Comparison of ENCODE assay signal across 8 cellular contexts in genomic region chr1:12231276-12231595, GRCh38. TPM values are rescaled to one million over a fixed set of nuclear protein-coding genes. Genes with fewer than 3 reads are reported as not detected.
DNase-seq lines count a peak whose midpoint lies in the region; ATAC-seq and TF ChIP-seq lines count a peak whose summit lies in the region.

No MANE protein-coding gene starts in this region.

- no peak for TF ChIP-seq CTCF in PC-9 (conservative IDR thresholded peaks at IDR 0.05)

- H3K4me2 ChIP-seq in PC-9 = peak overlapping the region; percentile 85
- peak overlapping the region; percentile 84 for H3K4me2 ChIP-seq in neuronal stem cell (ENCODE audit: insufficient read depth, low read length, poor library complexity, severe bottlenecking)

- peak overlapping the region; percentile 90 to 99 (median 94) for H3K4me3 Mint-ChIP-seq in CD4-positive, CD25-positive, alpha-beta regulatory T cell

- no peak for DNase-seq in CD4-positive, CD25-positive, alpha-beta regulatory T cell
- DNase-seq in PC-9 = peak in 1 of 2 experiments; percentile 48
- DNase-seq in epithelial cell of prostate (ENCODE audit: low read depth, low spot score) = no peak
- DNase-seq in neuronal stem cell (ENCODE audit: low spot score) = no peak
- DNase-seq in HuH-7.5 (ENCODE audit: low spot score) = no peak
- DNase-seq in kidney glomerular epithelial cell (lab: John Stamatoyannopoulos, UW) = no peak
- DNase-seq in RKO (ENCODE audit: low spot score) = no peak

- H3K4me1 ChIP-seq in CD4-positive, CD25-positive, alpha-beta regulatory T cell (ENCODE audit: control insufficient read depth, insufficient read depth, low read length, poor library complexity, severe bottlenecking) = peaks cover 29% of the 10 kb centered on the region
- H3K4me1 ChIP-seq in PC-9 (replicated peaks; ENCODE audit: insufficient read depth) (peaks cover 11% of the 10 kb centered on the region; the same call in 1 of the 2 replicates), neuronal stem cell (ENCODE audit: control insufficient read depth in 2 of 2, insufficient read depth in 1 of 2, low read depth in 1 of 2, low read length in 2 of 2) (peaks cover 3 to 4% of the 10 kb centered on the region in 2 donors)

- H3K36me3 ChIP-seq in CD4-positive, CD25-positive, alpha-beta regulatory T cell (ENCODE audit: control insufficient read depth, insufficient read depth, low read length) = peaks cover 18% of the 10 kb centered on the region
- H3K36me3 ChIP-seq in PC-9 (ENCODE audit: low read depth) = no peaks in the 10 kb centered on the region
- H3K36me3 ChIP-seq in neuronal stem cell (replicated peaks in 1 of 2; ENCODE audit: control insufficient read depth in 2 of 2, insufficient read depth in 2 of 2, low read length in 2 of 2) = no peaks in the 10 kb centered on the region

- H2AFZ ChIP-seq in PC-9 (peak overlapping the region; percentile 66; the same call in 1 of the 2 replicates), neuronal stem cell (ENCODE audit: low read length) (peak overlapping the region; percentile 93)

- POLR2A ChIA-PET in PC-9 (lab: Charles Lee; ENCODE audit: unreplicated experiment) = no interaction called here

- H4K8ac ChIP-seq in neuronal stem cell (ENCODE audit: low read depth, low read length) = no peak overlapping the region

- no peak overlapping the region for H2BK12ac ChIP-seq in neuronal stem cell (ENCODE audit: low read length)

- H3F3A ChIP-seq in PC-9 (ENCODE audit: insufficient read depth, low read depth) = peaks cover 8% of the 10 kb centered on the region; the same call in 1 of the 2 replicates

- H2AK5ac ChIP-seq in neuronal stem cell (ENCODE audit: low read depth, low read length) = no peak overlapping the region

- H3K79me2 ChIP-seq in PC-9 (ENCODE audit: low read depth) = peaks cover 27% of the 10 kb centered on the region; the same call in 1 of the 2 replicates

- no peak for ATAC-seq in CD4-positive, CD25-positive, alpha-beta regulatory T cell (ENCODE audit: low read depth in 2 of 2)
- no peak for ATAC-seq in HG03159 (IDR thresholded peaks at IDR 0.05; ENCODE audit: unreplicated experiment)

- H3K4me1 Mint-ChIP-seq in CD4-positive, CD25-positive, alpha-beta regulatory T cell = peaks cover 16 to 47% (median 38%) of the 10 kb centered on the region in 4 donors

- no peak overlapping the region for H2BK15ac ChIP-seq in neuronal stem cell (ENCODE audit: low read length)

- WGBS in neuronal stem cell (ENCODE audit: extremely low coverage in 2 of 2, insufficient read length in 2 of 2, insufficient replicate concordance in 1 of 2), 2 donors = no CpG with 5 or more reads among the region's 4 CpGs

- peaks cover 11% of the 10 kb centered on the region for H3K27me3 Mint-ChIP-seq in CD4-positive, CD25-positive, alpha-beta regulatory T cell

- no peaks in the 10 kb centered on the region for H3K9me3 ChIP-seq in CD4-positive, CD25-positive, alpha-beta regulatory T cell (ENCODE audit: control insufficient read depth in 2 of 2, low read length in 2 of 2)
- no peaks in the 10 kb centered on the region for H3K9me3 ChIP-seq in PC-9 (ENCODE audit: insufficient read depth, low read depth)
- no peaks in the 10 kb centered on the region for H3K9me3 ChIP-seq in neuronal stem cell (replicated peaks in 1 of 2; ENCODE audit: control insufficient read depth in 2 of 2, insufficient read depth in 1 of 2, low read depth in 1 of 2, low read length in 2 of 2)

- H3K9me2 ChIP-seq in PC-9 (ENCODE audit: insufficient read depth) = no peaks in the 10 kb centered on the region

- no peak overlapping the region for H3K14ac ChIP-seq in neuronal stem cell (ENCODE audit: low read length)

- peak overlapping the region; percentile 32 to 84 (median 73) for H3K27ac Mint-ChIP-seq in CD4-positive, CD25-positive, alpha-beta regulatory T cell

- peaks cover 0 to 2% (median 0%) of the 10 kb centered on the region in 7 donors for H3K9me3 Mint-ChIP-seq in CD4-positive, CD25-positive, alpha-beta regulatory T cell

- peak overlapping the region; percentile 76 for H3K23ac ChIP-seq in neuronal stem cell (ENCODE audit: low read depth, low read length, poor library complexity)

- intact Hi-C loops in PC-9 (cut with micrococcal nuclease; ENCODE audit: unreplicated experiment) = no loop called here

- no peak overlapping the region for H3K18ac ChIP-seq in neuronal stem cell (ENCODE audit: low read length)

- CTCF ChIA-PET in PC-9 (lab: Charles Lee) = no interaction called here

- H3K9ac ChIP-seq in neuronal stem cell (ENCODE audit: low read depth, low read length, poor library complexity) = no peak overlapping the region

- H3K79me1 ChIP-seq in neuronal stem cell (ENCODE audit: low read depth, low read length) = peaks cover 8% of the 10 kb centered on the region

- no TSS peak for BruUV-seq in PC-9 (replicated peaks; lab: Mats Ljungman, UMichigan)

- no peak overlapping the region for H2BK120ac ChIP-seq in neuronal stem cell (ENCODE audit: low read depth, low read length)

- no peaks in the 10 kb centered on the region for H4K20me1 ChIP-seq in PC-9 (ENCODE audit: insufficient read depth)

- no peak overlapping the region for H2BK5ac ChIP-seq in neuronal stem cell (ENCODE audit: low read length)

- peaks cover 11% of the 10 kb centered on the region for H3K36me3 Mint-ChIP-seq in CD4-positive, CD25-positive, alpha-beta regulatory T cell

- H3K27ac ChIP-seq in CD4-positive, CD25-positive, alpha-beta regulatory T cell (ENCODE audit: insufficient read depth, low read length, poor library complexity, severe bottlenecking) = no peak overlapping the region
- peak overlapping the region; percentile 29; the same call in 1 of the 2 replicates for H3K27ac ChIP-seq in PC-9
- peak overlapping the region; percentile 96 for H3K27ac ChIP-seq in epithelial cell of prostate
- H3K27ac ChIP-seq in neuronal stem cell (replicated peaks; ENCODE audit: low read length) = no peak overlapping the region

- H3K27me3 ChIP-seq in CD4-positive, CD25-positive, alpha-beta regulatory T cell (ENCODE audit: control insufficient read depth, insufficient read depth, low read length) = no peaks in the 10 kb centered on the region
- H3K27me3 ChIP-seq in PC-9 (ENCODE audit: insufficient read depth, low read depth) = no peaks in the 10 kb centered on the region
- no peaks in the 10 kb centered on the region for H3K27me3 ChIP-seq in neuronal stem cell (ENCODE audit: control insufficient read depth in 3 of 3, insufficient read depth in 3 of 3, low read depth in 1 of 3, low read length in 3 of 3)

- H4K91ac ChIP-seq in neuronal stem cell (ENCODE audit: low read depth, low read length, poor library complexity) = no peak overlapping the region

- H3K4me3 ChIP-seq in CD4-positive, CD25-positive, alpha-beta regulatory T cell (ENCODE audit: low read depth, low read length) = peak overlapping the region; percentile 78
- H3K4me3 ChIP-seq in PC-9 = peak overlapping the region; percentile 69
- peak overlapping the region in 1 of 2 donors; percentile 65 for H3K4me3 ChIP-seq in neuronal stem cell (ENCODE audit: low read length in 2 of 2)

- H3K4ac ChIP-seq in neuronal stem cell (ENCODE audit: low read length) = no peak overlapping the region

RNA-seq across cellular contexts. Expression of gene VPS13D, which starts 1.4 kb away (rescaled TPM):
- 96.0 TPM for total RNA-seq in CD4-positive, CD25-positive, alpha-beta regulatory T cell
- polyA plus RNA-seq in CD4-positive, CD25-positive, alpha-beta regulatory T cell = 10 to 100 TPM in 2 of 4 donors, 1 to 10 TPM in 2; 8.1 to 11.6 (median 9.9) TPM
- total RNA-seq in PC-9 (2021) = 31.1 and 36.2 TPM in 2 replicates
- 4.5 TPM for polyA plus RNA-seq in neuronal stem cell (2013, experiment 1 of 2)
- 4.2 TPM for polyA plus RNA-seq in neuronal stem cell (2013, experiment 2 of 2)

Comparison
In these comparisons a context has a peak if more than half of its experiments do, and no peak if none do; other contexts are left out.
1. H3K27ac ChIP-seq: peak in PC-9 (single experiment) and epithelial cell of prostate (single experiment); none in CD4-positive, CD25-positive, alpha-beta regulatory T cell (single experiment) and neuronal stem cell (single experiment).